Comparison of ENCODE assay signal across 13 cellular contexts in genomic region chr14:20679907-20680306, GRCh38. TPM values are rescaled to one million over a fixed set of nuclear protein-coding genes. Genes with fewer than 3 reads are reported as not detected.
DNase-seq lines count a peak whose midpoint lies in the region; ATAC-seq lines count a peak whose summit lies in the region.
"Had no signal": no experiment of that assay in that cellular context is flagged by ENCODE, and none has a peak within 500 bp of the region (broad histone marks: within the 10 kb centered on the region; RNA-seq: fewer than 3 reads in every experiment).

No MANE protein-coding gene starts in this region.

- H3K4me1 Mint-ChIP-seq in naive thymus-derived CD4-positive, alpha-beta T cell = peaks cover 10 to 31% (median 27%) of the 10 kb centered on the region in 7 donors

- no peak for ATAC-seq in naive thymus-derived CD4-positive, alpha-beta T cell

- H3K36me3 ChIP-seq in naive thymus-derived CD4-positive, alpha-beta T cell (ENCODE audit: control insufficient read depth in 2 of 3, insufficient read depth in 3 of 3, low read length in 3 of 3) = peaks cover 0 to 6% (median 0%) of the 10 kb centered on the region in 3 experiments

- no peaks in the 10 kb centered on the region for H3K9me3 ChIP-seq in naive thymus-derived CD4-positive, alpha-beta T cell (ENCODE audit: control insufficient read depth in 2 of 3, low read length in 3 of 3)

- peaks cover 18 to 24% of the 10 kb centered on the region in 2 donors for H3K4me1 ChIP-seq in naive thymus-derived CD4-positive, alpha-beta T cell (ENCODE audit: control insufficient read depth in 2 of 2, insufficient read depth in 2 of 2, low read length in 2 of 2)

- no peak overlapping the region for H3K4me3 ChIP-seq in naive thymus-derived CD4-positive, alpha-beta T cell (ENCODE audit: low read length)

- DNase-seq in activated CD4-positive, alpha-beta T cell treated with anti-CD3 and anti-CD28 coated beads for 48 hours = peak; percentile 31
- no peak for DNase-seq in activated CD4-positive, alpha-beta T cell treated with anti-CD3 and anti-CD28 coated beads, Interleukin-2, amount 50 U/mL, for 4 hours
- DNase-seq in MV-4-11 (lab: John Stamatoyannopoulos, UW) = peak; percentile 10
- DNase-seq in dermis blood vessel endothelial cell = peak; percentile 38
- DNase-seq in renal cortical epithelial cell (ENCODE audit: low read depth) = peak; percentile 18
- DNase-seq in DMS79 (lab: John Stamatoyannopoulos, UW) = no peak
- no peak for DNase-seq in NCI-H146 treated with DMSO at 0.1 percent for 48 hours (lab: John Stamatoyannopoulos, UW; ENCODE audit: unreplicated experiment)
- DNase-seq in naive thymus-derived CD4-positive, alpha-beta T cell = no peak
- DNase-seq: activated CD4-positive, alpha-beta T cell treated with anti-CD3 and anti-CD28 coated beads, Interleukin-2, amount 10 ng/mL, durations not matched to agents 24 days and 14 days; CD4-positive, alpha-beta memory T cell; NCI-H1417 treated with DMSO at 0.1 percent for 48 hours had no signal

- H3K27ac Mint-ChIP-seq in naive thymus-derived CD4-positive, alpha-beta T cell = no peak overlapping the region
- H3K27ac Mint-ChIP-seq: activated CD4-positive, alpha-beta T cell treated with anti-CD3 and anti-CD28 coated beads, Interleukin-2, amount 10 ng/mL, durations not matched to agents 24 days and 14 days; dendritic cell treated with granulocyte-macrophage colony-stimulating factor and Interleukin-4, amounts not matched to agents 40 ng/mL and 50 ng/mL, for 4 days had no signal

- H3K9me3 Mint-ChIP-seq in naive thymus-derived CD4-positive, alpha-beta T cell = peaks cover 0 to 9% (median 0%) of the 10 kb centered on the region in 11 donors
- H3K9me3 Mint-ChIP-seq: activated CD4-positive, alpha-beta T cell treated with anti-CD3 and anti-CD28 coated beads, Interleukin-2, amount 10 ng/mL, durations not matched to agents 24 days and 14 days; dendritic cell treated with granulocyte-macrophage colony-stimulating factor and Interleukin-4, amounts not matched to agents 40 ng/mL and 50 ng/mL, for 4 days had no signal

- H3K27me3 Mint-ChIP-seq in naive thymus-derived CD4-positive, alpha-beta T cell = peaks cover 0 to 6% (median 0%) of the 10 kb centered on the region in 5 donors
- H3K27me3 Mint-ChIP-seq: dendritic cell treated with granulocyte-macrophage colony-stimulating factor and Interleukin-4, amounts not matched to agents 40 ng/mL and 50 ng/mL, for 4 days had no signal

- H3K36me3 Mint-ChIP-seq in naive thymus-derived CD4-positive, alpha-beta T cell = peaks cover 0 to 3% (median 0%) of the 10 kb centered on the region in 5 donors
- H3K36me3 Mint-ChIP-seq: CD4-positive, alpha-beta memory T cell had no signal

- intact Hi-C loops in naive thymus-derived CD4-positive, alpha-beta T cell (cut with micrococcal nuclease) = loop anchor here (5.0 kb wide), 5 partner anchors 292 to 587 kb away; partner anchors contain the start of genes HNRNPC (in 1 of the 2), METTL17 (in 1 of the 2) and TMEM253 (in 1 of the 2)

- H3K27me3 ChIP-seq in naive thymus-derived CD4-positive, alpha-beta T cell (ENCODE audit: control insufficient read depth in 2 of 2, insufficient read depth in 2 of 2, low read length in 2 of 2) = no peaks in the 10 kb centered on the region

- POLR2A ChIA-PET in naive thymus-derived CD4-positive, alpha-beta T cell (lab: Charles Lee) = interaction anchor here (0.5 to 6.2 kb wide), 7 partner anchors 11 to 265 kb away, joined by 3 to 73 read pairs (median 18); partner anchors contain the start of gene TEP1

- H3K27ac ChIP-seq in naive thymus-derived CD4-positive, alpha-beta T cell (ENCODE audit: low read depth, low read length) = no peak overlapping the region

- H3K4me3 Mint-ChIP-seq in naive thymus-derived CD4-positive, alpha-beta T cell = no peak overlapping the region
- H3K4me3 Mint-ChIP-seq: activated CD4-positive, alpha-beta T cell treated with anti-CD3 and anti-CD28 coated beads, Interleukin-2, amount 10 ng/mL, durations not matched to agents 24 days and 14 days; CD4-positive, alpha-beta memory T cell; dendritic cell treated with granulocyte-macrophage colony-stimulating factor and Interleukin-4, amounts not matched to agents 40 ng/mL and 50 ng/mL, for 4 days had no signal

- CTCF ChIA-PET in naive thymus-derived CD4-positive, alpha-beta T cell (lab: Charles Lee) = interaction anchor here (0.6 to 4.3 kb wide), 3 partner anchors 12 to 71 kb away, joined by 3 to 30 read pairs (median 19); no protein-coding TSS in a partner anchor

RNA-seq across cellular contexts. Expression of gene RNASE4, which starts 4.5 kb away (rescaled TPM):
- total RNA-seq in dermis blood vessel endothelial cell = 11.4 and 25.7 TPM in 2 replicates
- 2.1 and 15.3 TPM in 2 replicates for total RNA-seq in renal cortical epithelial cell
- 1 to 10 TPM in 1 of 5 experiments, under 1 TPM in 4; 0.17 to 4.2 (median 0.43) TPM for total RNA-seq in naive thymus-derived CD4-positive, alpha-beta T cell
- polyA plus RNA-seq in naive thymus-derived CD4-positive, alpha-beta T cell = under 1 TPM in 1 of 2 donors, not detected in 1; 0.83 TPM

RNA-seq across cellular contexts. Expression of gene ANG, which starts 8.7 kb away (rescaled TPM):
- total RNA-seq in dermis blood vessel endothelial cell (6.3 and 6.4 TPM in 2 replicates), renal cortical epithelial cell (2.3 and 4.5 TPM in 2 replicates)
- total RNA-seq in naive thymus-derived CD4-positive, alpha-beta T cell = 1 to 10 TPM in 3 of 5 experiments, not detected in 2; 1.6 to 3.5 (median 1.7) TPM
- under 1 TPM in 1 of 2 donors, not detected in 1; 0.40 TPM for polyA plus RNA-seq in naive thymus-derived CD4-positive, alpha-beta T cell
- total RNA-seq: activated CD4-positive, alpha-beta T cell treated with anti-CD3 and anti-CD28 coated beads, Interleukin-2, amount 10 ng/mL, durations not matched to agents 24 days and 14 days had no signal

RNA-seq across cellular contexts. Expression of gene OR6S1, which starts 38.4 kb away (rescaled TPM):
- not detected in 2 replicates for total RNA-seq in dermis blood vessel endothelial cell
- total RNA-seq in renal cortical epithelial cell = not detected in 2 replicates
- not detected for total RNA-seq in naive thymus-derived CD4-positive, alpha-beta T cell
- polyA plus RNA-seq in naive thymus-derived CD4-positive, alpha-beta T cell = not detected
- total RNA-seq: activated CD4-positive, alpha-beta T cell treated with anti-CD3 and anti-CD28 coated beads, Interleukin-2, amount 10 ng/mL, durations not matched to agents 24 days and 14 days; CD4-positive, alpha-beta memory T cell; mucosa of gallbladder had no signal
- polyA plus RNA-seq: CD4-positive, alpha-beta memory T cell had no signal

Comparison
In these comparisons a context has a peak if more than half of its experiments do, and no peak if none do; other contexts are left out.
1. DNase-seq: peak in activated CD4-positive, alpha-beta T cell treated with anti-CD3 and anti-CD28 coated beads for 48 hours (single experiment), MV-4-11 (single experiment), dermis blood vessel endothelial cell (single experiment) and renal cortical epithelial cell (single experiment); none in activated CD4-positive, alpha-beta T cell treated with anti-CD3 and anti-CD28 coated beads, Interleukin-2, amount 50 U/mL, for 4 hours (0 of 2), DMS79 (single experiment), NCI-H146 treated with DMSO at 0.1 percent for 48 hours (single experiment) and naive thymus-derived CD4-positive, alpha-beta T cell (0 of 9).